In genomic region chr10:6121144-6121543, GRCh38 we compare ENCODE assay signal across 16 cellular contexts. TPM values are rescaled to one million over a fixed set of nuclear protein-coding genes. Genes with fewer than 3 reads are reported as not detected.
"Had no signal": no experiment of that assay in that cellular context is flagged by ENCODE, and none has a peak within 500 bp of the region (broad histone marks: within the 10 kb centered on the region; RNA-seq: fewer than 3 reads in every experiment).

No MANE protein-coding gene starts in this region.

- H3K4me3 ChIP-seq: left lung, suprapubic skin, upper lobe of right lung had no signal

- DNase-seq: activated CD4-positive, alpha-beta memory T cell treated with anti-CD3 and anti-CD28 coated beads for 36 hours; activated CD4-positive, alpha-beta T cell treated with anti-CD3 and anti-CD28 coated beads for 1 hour; activated gamma-delta T cell treated with Interleukin-2 at 50 U/mL for 16 hours; activated T-cell treated with anti-CD3 and anti-CD28 coated beads, Interleukin-2, amount 50 U/mL, for 72 hours; aorta; effector CD4-positive, alpha-beta T cell; left lung; mesenchymal stem cell; right cardiac atrium; stimulated activated naive CD8-positive, alpha-beta T cell treated with anti-CD3 and anti-CD28 coated beads, Interleukin-15, Interleukin-2, amounts not matched to agents 100 U/mL and 50 U/mL, for 24 hours; T-helper 9 cell; upper lobe of right lung had no signal

- H3K27ac Mint-ChIP-seq: activated CD4-positive, alpha-beta memory T cell treated with anti-CD3 and anti-CD28 coated beads for 36 hours; activated T-cell treated with anti-CD3 and anti-CD28 coated beads, Interleukin-2, amount 50 U/mL, for 72 hours had no signal

- H3K9me3 Mint-ChIP-seq: activated CD4-positive, alpha-beta memory T cell treated with anti-CD3 and anti-CD28 coated beads for 36 hours; activated T-cell treated with anti-CD3 and anti-CD28 coated beads, Interleukin-2, amount 50 U/mL, for 72 hours had no signal

- H3K9me3 ChIP-seq: left lung, suprapubic skin, upper lobe of right lung had no signal

- H3K27me3 Mint-ChIP-seq: activated CD4-positive, alpha-beta memory T cell treated with anti-CD3 and anti-CD28 coated beads for 36 hours had no signal

- ATAC-seq: activated T-cell treated with anti-CD3 and anti-CD28 coated beads, Interleukin-2, amount 50 U/mL, for 72 hours; left lung; stimulated activated naive CD8-positive, alpha-beta T cell treated with anti-CD3 and anti-CD28 coated beads, Interleukin-15, Interleukin-2, amounts not matched to agents 100 U/mL and 50 U/mL, for 24 hours; upper lobe of right lung had no signal

- H3K27me3 ChIP-seq: left lung, suprapubic skin, upper lobe of right lung had no signal

- FAIRE-seq: colon, islet of Langerhans had no signal

- H3K4me3 Mint-ChIP-seq: activated CD4-positive, alpha-beta memory T cell treated with anti-CD3 and anti-CD28 coated beads for 36 hours; activated T-cell treated with anti-CD3 and anti-CD28 coated beads, Interleukin-2, amount 50 U/mL, for 72 hours had no signal

- H3K27ac ChIP-seq: left lung, upper lobe of right lung had no signal

RNA-seq across cellular contexts. Expression of gene IL2RA, which starts 59.0 kb away (rescaled TPM):
- total RNA-seq: SK-MEL-5 had no signal
